ENCODE assay signal across 12 cellular contexts in genomic region chr17:37844977-37845293, GRCh38.
DNase-seq lines count a peak whose midpoint lies in the region; ATAC-seq and TF ChIP-seq lines count a peak whose summit lies in the region.
"Had no signal": no experiment of that assay in that cellular context is flagged by ENCODE, and none has a peak within 500 bp of the region (broad histone marks: within the 10 kb centered on the region; RNA-seq: fewer than 3 reads in every experiment).

No MANE protein-coding gene starts in this region.

- no peaks in the 10 kb centered on the region for H3K9me3 ChIP-seq in CD8-positive, alpha-beta T cell (ENCODE audit: low read length)
- H3K9me3 ChIP-seq in MM.1S (replicated peaks; ENCODE audit: insufficient read depth, low read length) (no peaks in the 10 kb centered on the region), ascending aorta (no peaks in the 10 kb centered on the region)

- peak; percentile 36 for TF ChIP-seq CTCF in CD8-positive, alpha-beta T cell (IDR thresholded peaks at IDR 0.05)
- no peak for TF ChIP-seq CTCF in MM.1S (IDR thresholded peaks at IDR 0.05; ENCODE audit: low read length)
- TF ChIP-seq CTCF in nephron progenitor cell (IDR thresholded peaks at IDR 0.05) = peak; percentile 23
- TF ChIP-seq CTCF in ascending aorta (IDR thresholded peaks at IDR 0.05) = no peak

- H4K20me1 ChIP-seq in MM.1S (ENCODE audit: insufficient read depth, low read length) = no peaks in the 10 kb centered on the region

- peak overlapping the region; percentile 58 for H3K27ac Mint-ChIP-seq in CD8-positive, alpha-beta T cell
- peak overlapping the region; percentile 84 for H3K27ac Mint-ChIP-seq in dendritic cell treated with granulocyte-macrophage colony-stimulating factor and Interleukin-4, amounts not matched to agents 40 ng/mL and 50 ng/mL, for 4 days
- H3K27ac Mint-ChIP-seq in nephron progenitor cell = no peak overlapping the region

- H3K36me3 ChIP-seq in CD8-positive, alpha-beta T cell (ENCODE audit: insufficient read depth, low read length) = no peaks in the 10 kb centered on the region
- H3K36me3 ChIP-seq in MM.1S (replicated peaks; ENCODE audit: insufficient read depth, low read length) (no peaks in the 10 kb centered on the region), ascending aorta (no peaks in the 10 kb centered on the region)

- peak overlapping the region; percentile 17 for H3K4me3 ChIP-seq in CD8-positive, alpha-beta T cell (ENCODE audit: low read depth, low read length)
- H3K4me3 ChIP-seq in MM.1S (ENCODE audit: low read length) (no peak overlapping the region), ascending aorta (no peak overlapping the region)

- no peaks in the 10 kb centered on the region for H3K79me2 ChIP-seq in MM.1S (ENCODE audit: low read length)

- no peak overlapping the region for H3K9ac ChIP-seq in MM.1S (ENCODE audit: low read length)

- DNase-seq in CD8-positive, alpha-beta T cell = no peak
- no peak for DNase-seq in MM.1S
- no peak for DNase-seq in nephron progenitor cell
- no peak for DNase-seq in NCI-H2081 treated with DMSO at 0.1 percent for 48 hours (lab: John Stamatoyannopoulos, UW)
- no peak for DNase-seq in ascending aorta (ENCODE audit: low spot score in 2 of 2)
- DNase-seq: activated gamma-delta T cell, foreskin keratinocyte, NCI-H446, occipital lobe had no signal

- no peaks in the 10 kb centered on the region for H3K27me3 ChIP-seq in CD8-positive, alpha-beta T cell (ENCODE audit: insufficient read depth, low read length)
- no peaks in the 10 kb centered on the region for H3K27me3 ChIP-seq in MM.1S (replicated peaks; ENCODE audit: insufficient read depth, low read length)
- H3K27me3 ChIP-seq in ascending aorta = no peaks in the 10 kb centered on the region

- peak overlapping the region; percentile 68 for H3K4me3 Mint-ChIP-seq in CD8-positive, alpha-beta T cell
- no peak overlapping the region for H3K4me3 Mint-ChIP-seq in dendritic cell treated with granulocyte-macrophage colony-stimulating factor and Interleukin-4, amounts not matched to agents 40 ng/mL and 50 ng/mL, for 4 days
- H3K4me3 Mint-ChIP-seq in nephron progenitor cell = peak overlapping the region; percentile 37

- no peak overlapping the region for H3K27ac ChIP-seq in CD8-positive, alpha-beta T cell (ENCODE audit: low read depth, low read length)
- H3K27ac ChIP-seq in MM.1S (ENCODE audit: low read length) (no peak overlapping the region), ascending aorta (no peak overlapping the region)
- H3K27ac ChIP-seq: foreskin keratinocyte had no signal

- intact Hi-C loops in CD8-positive, alpha-beta T cell (cut with DNase I, micrococcal nuclease) = no loop called here
- intact Hi-C loops in dendritic cell treated with granulocyte-macrophage colony-stimulating factor and Interleukin-4, amounts not matched to agents 40 ng/mL and 50 ng/mL, for 4 days (cut with micrococcal nuclease) = loop anchor here (5.0 to 10.0 kb wide), 2 partner anchors 140 to 203 kb away; partner anchors contain the start of gene DDX52
- intact Hi-C loops in ascending aorta (cut with DNase I) = no loop called here

- H3F3A ChIP-seq in MM.1S (ENCODE audit: insufficient read depth, low read length) = no peaks in the 10 kb centered on the region

- H3K4me1 Mint-ChIP-seq in CD8-positive, alpha-beta T cell (ENCODE audit: low read depth) = peaks cover 11% of the 10 kb centered on the region
- peaks cover 34% of the 10 kb centered on the region for H3K4me1 Mint-ChIP-seq in dendritic cell treated with granulocyte-macrophage colony-stimulating factor and Interleukin-4, amounts not matched to agents 40 ng/mL and 50 ng/mL, for 4 days (ENCODE audit: low read depth)
- peaks cover 4% of the 10 kb centered on the region for H3K4me1 Mint-ChIP-seq in nephron progenitor cell

- peaks cover 6% of the 10 kb centered on the region for H3K4me1 ChIP-seq in CD8-positive, alpha-beta T cell (ENCODE audit: insufficient read depth, low read length)
- peaks cover 16% of the 10 kb centered on the region for H3K4me1 ChIP-seq in MM.1S (ENCODE audit: low read length)
- H3K4me1 ChIP-seq in ascending aorta = no peaks in the 10 kb centered on the region
- H3K4me1 ChIP-seq: foreskin keratinocyte had no signal

- H3K9me3 Mint-ChIP-seq in CD8-positive, alpha-beta T cell = no peaks in the 10 kb centered on the region
- no peaks in the 10 kb centered on the region for H3K9me3 Mint-ChIP-seq in dendritic cell treated with granulocyte-macrophage colony-stimulating factor and Interleukin-4, amounts not matched to agents 40 ng/mL and 50 ng/mL, for 4 days
- H3K9me3 Mint-ChIP-seq in nephron progenitor cell = no peaks in the 10 kb centered on the region

- CTCF ChIA-PET in CD8-positive, alpha-beta T cell (lab: Charles Lee) = no interaction called here

- H3K9me2 ChIP-seq in MM.1S (replicated peaks; ENCODE audit: insufficient read depth, low read length) = no peaks in the 10 kb centered on the region

- POLR2A ChIA-PET in CD8-positive, alpha-beta T cell (lab: Charles Lee) = no interaction called here

- peak overlapping the region; percentile 49; the same call in 1 of the 2 replicates for H3K4me2 ChIP-seq in MM.1S (ENCODE audit: low read depth, low read length)

- H3K27me3 Mint-ChIP-seq in CD8-positive, alpha-beta T cell (ENCODE audit: low read depth) = peaks cover 10% of the 10 kb centered on the region
- no peaks in the 10 kb centered on the region for H3K27me3 Mint-ChIP-seq in dendritic cell treated with granulocyte-macrophage colony-stimulating factor and Interleukin-4, amounts not matched to agents 40 ng/mL and 50 ng/mL, for 4 days
- H3K27me3 Mint-ChIP-seq in nephron progenitor cell (ENCODE audit: low read depth, poor library complexity) = peaks cover 45% of the 10 kb centered on the region

- H3K36me3 Mint-ChIP-seq in CD8-positive, alpha-beta T cell = no peaks in the 10 kb centered on the region
- H3K36me3 Mint-ChIP-seq in dendritic cell treated with granulocyte-macrophage colony-stimulating factor and Interleukin-4, amounts not matched to agents 40 ng/mL and 50 ng/mL, for 4 days (ENCODE audit: low read depth) = no peaks in the 10 kb centered on the region
- H3K36me3 Mint-ChIP-seq in nephron progenitor cell (ENCODE audit: low read depth) = no peaks in the 10 kb centered on the region

- ATAC-seq in CD8-positive, alpha-beta T cell = no peak
- no peak for ATAC-seq in HG03175 (IDR thresholded peaks at IDR 0.05; ENCODE audit: unreplicated experiment)
- no peak for ATAC-seq in GM21515 (IDR thresholded peaks at IDR 0.05; ENCODE audit: unreplicated experiment)

- H2AFZ ChIP-seq in MM.1S (ENCODE audit: low read length) = peak overlapping the region; percentile 52

Comparison
In these comparisons a context has a peak if more than half of its experiments do, and no peak if none do; other contexts are left out.
1. CTCF ChIP-seq: peak in CD8-positive, alpha-beta T cell (single experiment) and nephron progenitor cell (single experiment); none in MM.1S (single experiment) and ascending aorta (0 of 3).